20 cellular contexts compared by ENCODE assay signal in genomic region chr22:23519442-23520177, GRCh38.
DNase-seq lines count a peak whose midpoint lies in the region; ATAC-seq and TF ChIP-seq lines count a peak whose summit lies in the region.
"Had no signal": no experiment of that assay in that cellular context is flagged by ENCODE, and none has a peak within 500 bp of the region (broad histone marks: within the 10 kb centered on the region; RNA-seq: fewer than 3 reads in every experiment).

No MANE protein-coding gene starts in this region.

- no peak overlapping the region for H2AK5ac ChIP-seq in mesenchymal stem cell (ENCODE audit: low read length, severe bottlenecking)

- POLR2A ChIA-PET in Panc1 (lab: Charles Lee) = no interaction called here
- POLR2A ChIA-PET in activated CD4-positive, alpha-beta T cell treated with anti-CD3 and anti-CD28 coated beads, Interleukin-2, amount 10 ng/mL, durations not matched to agents 7 days and 5 days (lab: Charles Lee) = no interaction called here

- H2BK12ac ChIP-seq in mesenchymal stem cell (ENCODE audit: low read length in 2 of 2) = peak overlapping the region; percentile 92 to 93

- DNase-seq in Panc1 (ENCODE audit: low read depth, low spot score) (no peak), mesenchymal stem cell (no peak), sigmoid colon (no peak), NCI-H1092 treated with DMSO at 0.1 percent for 48 hours (lab: John Stamatoyannopoulos, UW) (no peak), adrenal gland (no peak)
- no peak for DNase-seq in activated CD4-positive, alpha-beta T cell treated with anti-CD3 and anti-CD28 coated beads, Interleukin-2, amount 10 ng/mL, durations not matched to agents 7 days and 5 days
- DNase-seq: activated CD4-positive, alpha-beta T cell treated with anti-CD3 and anti-CD28 coated beads for 48 hours; activated CD8-positive, alpha-beta memory T cell treated with anti-CD3 and anti-CD28 coated beads, Interleukin-2, amount 50 U/mL, for 4 hours; activated gamma-delta T cell; amniotic stem cell; effector CD4-positive, alpha-beta T cell; head of caudate nucleus; naive thymus-derived CD4-positive, alpha-beta T cell; NCI-H1417; stimulated activated CD4-positive, alpha-beta T cell treated with anti-CD3 and anti-CD28 coated beads, Interleukin-12 subunit alpha, Interleukin-12 subunit beta, amount 100 ng/mL, for 4 hours; upper lobe of right lung had no signal

- H2BK5ac ChIP-seq in mesenchymal stem cell (ENCODE audit: low read depth, low read length, poor library complexity, severe bottlenecking) = no peak overlapping the region

- peak overlapping the region; percentile 67 to 84 for H3K4ac ChIP-seq in mesenchymal stem cell (ENCODE audit: low read depth in 1 of 2, low read length in 2 of 2)

- H4K91ac ChIP-seq in mesenchymal stem cell (ENCODE audit: low read length) = peak overlapping the region; percentile 98

- H3K4me3 ChIP-seq in BLaER1 treated with 17β-estradiol and CSF1 and Interleukin-3, amounts not matched to agents 10 nM and 100 nM = no peak overlapping the region
- H3K4me3 ChIP-seq in Panc1 (ENCODE audit: low read depth in 2 of 2, low read length in 2 of 2) (no peak overlapping the region), mesenchymal stem cell (ENCODE audit: insufficient read depth in 1 of 2, low read depth in 1 of 2, low read length in 2 of 2) (no peak overlapping the region), sigmoid colon (no peak overlapping the region), adrenal gland (no peak overlapping the region)
- H3K4me3 ChIP-seq: lung, upper lobe of right lung had no signal

- no peaks in the 10 kb centered on the region for H3K36me3 Mint-ChIP-seq in activated CD4-positive, alpha-beta T cell treated with anti-CD3 and anti-CD28 coated beads, Interleukin-2, amount 10 ng/mL, durations not matched to agents 7 days and 5 days (ENCODE audit: low read depth)
- H3K36me3 Mint-ChIP-seq: naive thymus-derived CD4-positive, alpha-beta T cell had no signal

- TF ChIP-seq CTCF in Panc1 (IDR thresholded peaks at IDR 0.05) (no peak), sigmoid colon (IDR thresholded peaks at IDR 0.05) (no peak), adrenal gland (IDR thresholded peaks at IDR 0.05) (no peak)

- peak overlapping the region in 10 of 11 experiments; percentile 10 to 99 (median 96); a peak in 16 of 22 replicates for H3K4me2 ChIP-seq in BLaER1 treated with 17β-estradiol and CSF1 and Interleukin-3, amounts not matched to agents 10 nM and 100 nM
- H3K4me2 ChIP-seq in mesenchymal stem cell (ENCODE audit: low read length, poor library complexity, severe bottlenecking) = no peak overlapping the region

- CTCF ChIA-PET in Panc1 (lab: Charles Lee) = no interaction called here
- CTCF ChIA-PET in activated CD4-positive, alpha-beta T cell treated with anti-CD3 and anti-CD28 coated beads, Interleukin-2, amount 10 ng/mL, durations not matched to agents 7 days and 5 days (lab: Charles Lee) = interaction anchor here (0.5 to 0.8 kb wide), 2 partner anchors 116 to 232 kb away, joined by 4 to 5 read pairs; no protein-coding TSS in a partner anchor

- in situ Hi-C loops in Panc1 (cut with HindIII; ENCODE audit: low pct_unique_long_range_greater_than_20kb, low sequenced_read_pairs) = no loop called here

- H3K36me3 ChIP-seq in BLaER1 treated with 17β-estradiol and CSF1 and Interleukin-3, amounts not matched to agents 10 nM and 100 nM = no peaks in the 10 kb centered on the region
- H3K36me3 ChIP-seq in Panc1 (ENCODE audit: control insufficient read depth, insufficient read depth, low read length) = no peaks in the 10 kb centered on the region
- H3K36me3 ChIP-seq in mesenchymal stem cell (ENCODE audit: control insufficient read depth in 1 of 2, insufficient read depth in 2 of 2, low read depth in 1 of 2, low read length in 2 of 2) = no peaks in the 10 kb centered on the region
- no peaks in the 10 kb centered on the region for H3K36me3 ChIP-seq in sigmoid colon
- H3K36me3 ChIP-seq in adrenal gland (replicated peaks in 1 of 2) = no peaks in the 10 kb centered on the region
- H3K36me3 ChIP-seq: upper lobe of right lung had no signal

- no peaks in the 10 kb centered on the region for H4K20me1 ChIP-seq in BLaER1 treated with 17β-estradiol and CSF1 and Interleukin-3, amounts not matched to agents 10 nM and 100 nM

- no peak for TF ChIP-seq EP300 in sigmoid colon (IDR thresholded peaks at IDR 0.05)

- peaks cover 27 to 58% (median 47%) of the 10 kb centered on the region in 10 experiments for H3K4me1 ChIP-seq in BLaER1 treated with 17β-estradiol and CSF1 and Interleukin-3, amounts not matched to agents 10 nM and 100 nM
- H3K4me1 ChIP-seq in Panc1 (ENCODE audit: control insufficient read depth, insufficient read depth, low read length) (peaks cover 22% of the 10 kb centered on the region), mesenchymal stem cell (ENCODE audit: control insufficient read depth, insufficient read depth, low read depth, low read length) (peaks cover 22% of the 10 kb centered on the region), sigmoid colon (peaks cover 0 to 47% (median 35%) of the 10 kb centered on the region in 4 donors), adrenal gland (replicated peaks in 1 of 2) (peaks cover 12 to 19% of the 10 kb centered on the region in 2 donors)

- H2AFZ ChIP-seq in mesenchymal stem cell (ENCODE audit: low read depth, low read length) = no peak overlapping the region

- no peak overlapping the region for H3K4me3 Mint-ChIP-seq in activated CD4-positive, alpha-beta T cell treated with anti-CD3 and anti-CD28 coated beads, Interleukin-2, amount 10 ng/mL, durations not matched to agents 7 days and 5 days
- H3K4me3 Mint-ChIP-seq: central memory CD8-positive, alpha-beta T cell had no signal

- H3K79me1 ChIP-seq in mesenchymal stem cell (replicated peaks; ENCODE audit: low read length, poor library complexity, severe bottlenecking) = no peaks in the 10 kb centered on the region

- H3K9ac ChIP-seq in BLaER1 treated with 17β-estradiol and CSF1 and Interleukin-3, amounts not matched to agents 10 nM and 100 nM = no peak overlapping the region
- no peak overlapping the region for H3K9ac ChIP-seq in mesenchymal stem cell (ENCODE audit: low read length)

- peaks cover 4% of the 10 kb centered on the region for H3K4me1 Mint-ChIP-seq in activated CD4-positive, alpha-beta T cell treated with anti-CD3 and anti-CD28 coated beads, Interleukin-2, amount 10 ng/mL, durations not matched to agents 7 days and 5 days
- H3K4me1 Mint-ChIP-seq: central memory CD8-positive, alpha-beta T cell had no signal

- no peak for TF ChIP-seq POLR2A in sigmoid colon (IDR thresholded peaks at IDR 0.05)
- no peak for TF ChIP-seq POLR2A in adrenal gland (IDR thresholded peaks at IDR 0.05)

- H3K27ac Mint-ChIP-seq in activated CD4-positive, alpha-beta T cell treated with anti-CD3 and anti-CD28 coated beads, Interleukin-2, amount 10 ng/mL, durations not matched to agents 7 days and 5 days = no peak overlapping the region
- H3K27ac Mint-ChIP-seq: naive thymus-derived CD4-positive, alpha-beta T cell had no signal

- peak overlapping the region in 1 of 2 experiments; percentile 5 for H3K14ac ChIP-seq in mesenchymal stem cell (ENCODE audit: low read length in 2 of 2)

- ATAC-seq in Panc1 (no peak), HG03457 (IDR thresholded peaks at IDR 0.05; ENCODE audit: unreplicated experiment) (no peak)
- ATAC-seq: naive thymus-derived CD4-positive, alpha-beta T cell; upper lobe of right lung had no signal

- H2BK15ac ChIP-seq in mesenchymal stem cell (ENCODE audit: low read depth, poor library complexity, severe bottlenecking) = peak overlapping the region; percentile 63

- H4K8ac ChIP-seq in mesenchymal stem cell (ENCODE audit: low read length) = peak overlapping the region; percentile 85

- H3K9me3 ChIP-seq in BLaER1 treated with 17β-estradiol and CSF1 and Interleukin-3, amounts not matched to agents 10 nM and 100 nM (replicated peaks in 1 of 11) = no peaks in the 10 kb centered on the region
- H3K9me3 ChIP-seq in Panc1 (ENCODE audit: control insufficient read depth, insufficient read depth, low read depth, low read length) = no peaks in the 10 kb centered on the region
- H3K9me3 ChIP-seq in mesenchymal stem cell (ENCODE audit: control insufficient read depth, low read length) = no peaks in the 10 kb centered on the region
- no peaks in the 10 kb centered on the region for H3K9me3 ChIP-seq in sigmoid colon
- no peaks in the 10 kb centered on the region for H3K9me3 ChIP-seq in adrenal gland (replicated peaks in 1 of 3)
- H3K9me3 ChIP-seq: upper lobe of right lung had no signal

- no TSS peak for BruUV-seq in Panc1 (replicated peaks; lab: Mats Ljungman, UMichigan)

- H3K23ac ChIP-seq in mesenchymal stem cell (ENCODE audit: low read length in 2 of 2) = no peak overlapping the region

- H2BK120ac ChIP-seq in mesenchymal stem cell (ENCODE audit: low read depth, low read length) = peak overlapping the region; percentile 54

- H3K27me3 ChIP-seq in BLaER1 treated with 17β-estradiol and CSF1 and Interleukin-3, amounts not matched to agents 10 nM and 100 nM = peaks cover 11 to 18% (median 14%) of the 10 kb centered on the region in 11 experiments; a peak in 21 of 22 replicates
- no peaks in the 10 kb centered on the region for H3K27me3 ChIP-seq in Panc1 (ENCODE audit: control insufficient read depth, insufficient read depth, low read length)
- H3K27me3 ChIP-seq in mesenchymal stem cell (ENCODE audit: control insufficient read depth in 1 of 2, insufficient read depth in 1 of 2, low read length in 2 of 2) = peaks cover 3 to 5% of the 10 kb centered on the region in 2 experiments
- H3K27me3 ChIP-seq in sigmoid colon = no peaks in the 10 kb centered on the region
- no peaks in the 10 kb centered on the region for H3K27me3 ChIP-seq in adrenal gland
- H3K27me3 ChIP-seq: upper lobe of right lung had no signal

- H3K27ac ChIP-seq in BLaER1 treated with 17β-estradiol and CSF1 and Interleukin-3, amounts not matched to agents 10 nM and 100 nM = peak overlapping the region in 5 of 11 experiments; percentile 34 to 99 (median 46); a peak in 9 of 22 replicates
- H3K27ac ChIP-seq in Panc1 (ENCODE audit: low read length) (peak overlapping the region; percentile 54), mesenchymal stem cell (ENCODE audit: low read length, poor library complexity, severe bottlenecking) (no peak overlapping the region), sigmoid colon (peak overlapping the region; percentile 89 to 98 (median 94)), adrenal gland (peak overlapping the region in 1 of 5 donors; percentile 91)

- intact Hi-C loops in Panc1 (cut with micrococcal nuclease; ENCODE audit: unreplicated experiment) = no loop called here
- intact Hi-C loops in sigmoid colon (cut with DNase I) = loop anchor here (10.0 kb wide), 2 partner anchors 235 to 345 kb away; no protein-coding TSS in a partner anchor
- intact Hi-C loops in adrenal gland (cut with DNase I) = no loop called here

- peak overlapping the region; percentile 50 to 67 for H3K18ac ChIP-seq in mesenchymal stem cell (ENCODE audit: low read depth in 1 of 2, low read length in 2 of 2)

- WGBS in mesenchymal stem cell = 93% methylated on average over 11 of the region's 11 CpGs
- 96% methylated on average over 11 of the region's 11 CpGs for WGBS in sigmoid colon, 2 donors
- 56 to 94% (median 91%) methylated on average over 1 to 11 of the region's 11 CpGs for WGBS in adrenal gland, 4 donors

- H3K27me3 Mint-ChIP-seq in activated CD4-positive, alpha-beta T cell treated with anti-CD3 and anti-CD28 coated beads, Interleukin-2, amount 10 ng/mL, durations not matched to agents 7 days and 5 days = peaks cover 20% of the 10 kb centered on the region

- H3K9me3 Mint-ChIP-seq in activated CD4-positive, alpha-beta T cell treated with anti-CD3 and anti-CD28 coated beads, Interleukin-2, amount 10 ng/mL, durations not matched to agents 7 days and 5 days = no peaks in the 10 kb centered on the region
- H3K9me3 Mint-ChIP-seq: central memory CD8-positive, alpha-beta T cell; naive thymus-derived CD4-positive, alpha-beta T cell had no signal
